Comparison of ENCODE assay signal across 2 cellular contexts in the genomic region with DNA sequence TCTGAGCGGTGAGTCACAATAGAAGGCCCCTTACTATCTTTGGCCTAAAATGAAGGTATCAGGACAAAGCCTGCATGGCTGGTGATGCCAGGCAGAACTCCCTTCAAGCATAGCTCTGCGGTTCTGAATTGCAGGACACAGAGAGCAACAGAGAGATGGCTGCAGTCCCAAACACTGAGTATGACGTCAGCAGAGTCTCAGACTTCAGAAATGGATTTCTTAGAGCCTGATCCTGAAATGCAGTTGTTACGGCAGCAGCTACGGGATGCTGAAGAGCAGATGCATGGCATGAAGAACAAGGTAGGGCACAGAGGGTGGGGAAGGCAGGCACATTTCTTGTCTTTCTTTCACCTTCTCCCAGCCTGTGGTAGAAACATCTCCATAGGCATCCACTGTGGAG.
TF ChIP-seq lines count a peak whose summit lies in the region.

No MANE protein-coding gene starts in this region.

TF ChIP-seq in WTC11, 78 proteins besides CTCF, POLR2A, EP300 and RAD21 (continues in another document):
- TF ChIP-seq NR1H2 (CRISPR knock-in tag; IDR thresholded peaks at IDR 0.05) (no peak), JUN (CRISPR knock-in tag; IDR thresholded peaks at IDR 0.05) (no peak), NFYB (CRISPR knock-in tag; conservative IDR thresholded peaks at IDR 0.05; ENCODE audit: low read depth) (no peak), ZNF219 (CRISPR knock-in tag; IDR thresholded peaks at IDR 0.05; ENCODE audit: borderline replicate concordance) (no peak), FOXK1 (CRISPR knock-in tag; IDR thresholded peaks at IDR 0.05) (no peak), SP1 (CRISPR knock-in tag; conservative IDR thresholded peaks at IDR 0.05) (no peak), USF1 (CRISPR knock-in tag; IDR thresholded peaks at IDR 0.05) (no peak), AR (CRISPR knock-in tag; IDR thresholded peaks at IDR 0.05) (no peak), GTF2I (CRISPR knock-in tag; conservative IDR thresholded peaks at IDR 0.05) (no peak), HMGA2 (CRISPR knock-in tag; IDR thresholded peaks at IDR 0.05) (no peak), AFF4 (CRISPR knock-in tag; IDR thresholded peaks at IDR 0.05; ENCODE audit: borderline replicate concordance) (no peak), GRHL2 (CRISPR knock-in tag; IDR thresholded peaks at IDR 0.05; ENCODE audit: insufficient replicate concordance, severe bottlenecking) (no peak), PRRX2 (CRISPR knock-in tag; IDR thresholded peaks at IDR 0.05) (no peak)
- TF ChIP-seq, protein P1, sequence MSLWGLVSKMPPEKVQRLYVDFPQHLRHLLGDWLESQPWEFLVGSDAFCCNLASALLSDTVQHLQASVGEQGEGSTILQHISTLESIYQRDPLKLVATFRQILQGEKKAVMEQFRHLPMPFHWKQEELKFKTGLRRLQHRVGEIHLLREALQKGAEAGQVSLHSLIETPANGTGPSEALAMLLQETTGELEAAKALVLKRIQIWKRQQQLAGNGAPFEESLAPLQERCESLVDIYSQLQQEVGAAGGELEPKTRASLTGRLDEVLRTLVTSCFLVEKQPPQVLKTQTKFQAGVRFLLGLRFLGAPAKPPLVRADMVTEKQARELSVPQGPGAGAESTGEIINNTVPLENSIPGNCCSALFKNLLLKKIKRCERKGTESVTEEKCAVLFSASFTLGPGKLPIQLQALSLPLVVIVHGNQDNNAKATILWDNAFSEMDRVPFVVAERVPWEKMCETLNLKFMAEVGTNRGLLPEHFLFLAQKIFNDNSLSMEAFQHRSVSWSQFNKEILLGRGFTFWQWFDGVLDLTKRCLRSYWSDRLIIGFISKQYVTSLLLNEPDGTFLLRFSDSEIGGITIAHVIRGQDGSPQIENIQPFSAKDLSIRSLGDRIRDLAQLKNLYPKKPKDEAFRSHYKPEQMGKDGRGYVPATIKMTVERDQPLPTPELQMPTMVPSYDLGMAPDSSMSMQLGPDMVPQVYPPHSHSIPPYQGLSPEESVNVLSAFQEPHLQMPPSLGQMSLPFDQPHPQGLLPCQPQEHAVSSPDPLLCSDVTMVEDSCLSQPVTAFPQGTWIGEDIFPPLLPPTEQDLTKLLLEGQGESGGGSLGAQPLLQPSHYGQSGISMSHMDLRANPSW (CRISPR knock-in tag; conservative IDR thresholded peaks at IDR 0.05; ENCODE audit: low read depth) = no peak
- TF ChIP-seq, protein P2, sequence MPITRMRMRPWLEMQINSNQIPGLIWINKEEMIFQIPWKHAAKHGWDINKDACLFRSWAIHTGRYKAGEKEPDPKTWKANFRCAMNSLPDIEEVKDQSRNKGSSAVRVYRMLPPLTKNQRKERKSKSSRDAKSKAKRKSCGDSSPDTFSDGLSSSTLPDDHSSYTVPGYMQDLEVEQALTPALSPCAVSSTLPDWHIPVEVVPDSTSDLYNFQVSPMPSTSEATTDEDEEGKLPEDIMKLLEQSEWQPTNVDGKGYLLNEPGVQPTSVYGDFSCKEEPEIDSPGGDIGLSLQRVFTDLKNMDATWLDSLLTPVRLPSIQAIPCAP (CRISPR knock-in tag; IDR thresholded peaks at IDR 0.05) = no peak

TF ChIP-seq in GM12878, 131 proteins besides CTCF, POLR2A, EP300 and RAD21:
- TF ChIP-seq, protein P3, sequence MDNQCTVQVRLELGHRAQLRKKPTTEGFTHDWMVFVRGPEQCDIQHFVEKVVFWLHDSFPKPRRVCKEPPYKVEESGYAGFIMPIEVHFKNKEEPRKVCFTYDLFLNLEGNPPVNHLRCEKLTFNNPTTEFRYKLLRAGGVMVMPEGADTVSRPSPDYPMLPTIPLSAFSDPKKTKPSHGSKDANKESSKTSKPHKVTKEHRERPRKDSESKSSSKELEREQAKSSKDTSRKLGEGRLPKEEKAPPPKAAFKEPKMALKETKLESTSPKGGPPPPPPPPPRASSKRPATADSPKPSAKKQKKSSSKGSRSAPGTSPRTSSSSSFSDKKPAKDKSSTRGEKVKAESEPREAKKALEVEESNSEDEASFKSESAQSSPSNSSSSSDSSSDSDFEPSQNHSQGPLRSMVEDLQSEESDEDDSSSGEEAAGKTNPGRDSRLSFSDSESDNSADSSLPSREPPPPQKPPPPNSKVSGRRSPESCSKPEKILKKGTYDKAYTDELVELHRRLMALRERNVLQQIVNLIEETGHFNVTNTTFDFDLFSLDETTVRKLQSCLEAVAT (IDR thresholded peaks at IDR 0.05) = no peak
- TF ChIP-seq RCOR1 (conservative IDR thresholded peaks at IDR 0.05; ENCODE audit: low read depth, low read length) = no peak
- no peak for TF ChIP-seq E2F8 (IDR thresholded peaks at IDR 0.05; ENCODE audit: low read depth, partially characterized antibody)
- no peak for TF ChIP-seq HCFC1 (IDR thresholded peaks at IDR 0.05; ENCODE audit: low read length)
- no peak for TF ChIP-seq ZBTB33 (IDR thresholded peaks at IDR 0.05)
- TF ChIP-seq FOXM1 (IDR thresholded peaks at IDR 0.05; ENCODE audit: low read depth, low read length) = no peak
- no peak for TF ChIP-seq DPF2 (IDR thresholded peaks at IDR 0.05)
- TF ChIP-seq ZNF274 (IDR thresholded peaks at IDR 0.05; ENCODE audit: insufficient read depth, insufficient read length) = no peak
- TF ChIP-seq ZBTB4 (CRISPR knock-in tag; IDR thresholded peaks at IDR 0.05) = no peak
- TF ChIP-seq IKZF1 (conservative IDR thresholded peaks at IDR 0.05) = no peak
- TF ChIP-seq MEF2B (IDR thresholded peaks at IDR 0.05; ENCODE audit: partially characterized antibody, poor library complexity, severe bottlenecking) = no peak
- TF ChIP-seq REST (IDR thresholded peaks at IDR 0.05; ENCODE audit: low read depth, low read length) = no peak
- TF ChIP-seq ESRRA (IDR thresholded peaks at IDR 0.05; ENCODE audit: low read length) = no peak
- TF ChIP-seq, protein P4, sequence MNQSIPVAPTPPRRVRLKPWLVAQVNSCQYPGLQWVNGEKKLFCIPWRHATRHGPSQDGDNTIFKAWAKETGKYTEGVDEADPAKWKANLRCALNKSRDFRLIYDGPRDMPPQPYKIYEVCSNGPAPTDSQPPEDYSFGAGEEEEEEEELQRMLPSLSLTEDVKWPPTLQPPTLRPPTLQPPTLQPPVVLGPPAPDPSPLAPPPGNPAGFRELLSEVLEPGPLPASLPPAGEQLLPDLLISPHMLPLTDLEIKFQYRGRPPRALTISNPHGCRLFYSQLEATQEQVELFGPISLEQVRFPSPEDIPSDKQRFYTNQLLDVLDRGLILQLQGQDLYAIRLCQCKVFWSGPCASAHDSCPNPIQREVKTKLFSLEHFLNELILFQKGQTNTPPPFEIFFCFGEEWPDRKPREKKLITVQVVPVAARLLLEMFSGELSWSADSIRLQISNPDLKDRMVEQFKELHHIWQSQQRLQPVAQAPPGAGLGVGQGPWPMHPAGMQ (IDR thresholded peaks at IDR 0.05; ENCODE audit: borderline replicate concordance) = no peak
